6 cellular contexts compared by ENCODE assay signal in the genomic region with DNA sequence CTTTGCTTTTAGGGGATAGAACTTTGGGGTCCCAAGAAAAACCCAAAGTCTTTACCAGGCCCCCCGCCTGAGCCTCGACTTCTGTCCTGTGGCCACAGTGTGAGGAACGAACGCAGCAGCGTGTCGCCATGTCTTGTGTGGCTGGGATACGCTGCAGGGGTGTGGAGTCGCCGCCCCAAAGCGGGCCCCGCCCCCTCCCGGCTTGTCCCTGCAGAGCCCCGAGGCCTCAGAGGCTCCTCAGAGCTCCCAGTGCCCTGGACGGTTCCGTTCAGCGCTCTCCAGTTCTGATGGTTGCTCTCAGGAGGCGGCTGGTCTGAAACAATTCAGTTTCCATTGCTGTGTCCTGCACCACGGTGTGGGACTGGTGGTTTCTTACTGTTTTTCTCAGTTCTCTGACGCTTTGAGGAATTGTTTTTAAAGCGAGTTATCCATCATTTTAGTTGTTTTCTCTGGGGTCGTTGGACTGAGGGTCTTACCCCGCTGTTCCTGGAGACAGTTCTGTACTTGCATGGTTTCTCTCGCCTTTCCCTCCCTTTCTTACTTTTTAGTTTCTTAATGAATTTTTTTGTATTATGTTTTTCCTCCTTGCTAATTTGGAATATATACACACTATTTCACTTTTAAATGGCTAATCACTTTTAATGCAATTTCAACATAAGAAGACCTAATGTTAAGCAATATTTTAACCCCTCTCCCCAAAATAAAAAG. TPM values are rescaled to one million over a fixed set of nuclear protein-coding genes. Genes with fewer than 3 reads are reported as not detected.
A peak's percentile ranks its signal among the peaks of the same experiment; 100 is the strongest.
DNase-seq lines count a peak whose midpoint lies in the region; ATAC-seq and TF ChIP-seq lines count a peak whose summit lies in the region.

No MANE protein-coding gene starts in this region.

- H3K27ac ChIP-seq in heart right ventricle: no peak overlapping the region

- WGBS in heart right ventricle, 2 donors: 47 to 53% methylated on average over 23 of the region's 23 CpGs

- H3K4me1 ChIP-seq in heart right ventricle: peaks cover 4 to 32% (median 25%) of the 10 kb centered on the region in 9 donors

- intact Hi-C loops in heart right ventricle (cut with DNase I): no loop called here

- TF ChIP-seq CTCF in heart right ventricle (IDR thresholded peaks at IDR 0.05): peak in 1 of 9 donors; percentile 12

- H3K27me3 ChIP-seq in heart right ventricle: no peaks in the 10 kb centered on the region

- peaks cover 0 to 7% (median 0%) of the 10 kb centered on the region in 9 donors for H3K36me3 ChIP-seq in heart right ventricle

- peak; percentile 81 to 83 for DNase-seq in activated CD4-positive, alpha-beta T cell treated with anti-CD3 and anti-CD28 coated beads, Interleukin-2, amount 50 U/mL, for 48 hours
- DNase-seq in heart right ventricle: peak; percentile 65 to 79
- peak; percentile 41 for DNase-seq in stimulated activated CD8-positive, alpha-beta memory T cell treated with anti-CD3 and anti-CD28 coated beads, Interleukin-15, amount 100 ng/mL, for 1 hour (ENCODE audit: low read depth)
- DNase-seq in NCI-H187 (lab: John Stamatoyannopoulos, UW): no peak
- no peak for DNase-seq in NCI-H187 treated with DMSO at 0.1 percent for 48 hours (lab: John Stamatoyannopoulos, UW)

- ATAC-seq in heart right ventricle: peak; percentile 56 to 77 (median 70)

- H3K9me3 ChIP-seq in heart right ventricle: no peaks in the 10 kb centered on the region

- peak; percentile 23 for TF ChIP-seq POLR2A in GM15510 (IDR thresholded peaks at IDR 0.05; ENCODE audit: borderline replicate concordance, extremely low read depth, insufficient read length)

- H3K4me3 ChIP-seq in heart right ventricle: peak overlapping the region in 8 of 10 donors; percentile 2 to 80 (median 29)

RNA-seq across cellular contexts. Expression of a gene that starts 1.6 kb away (rescaled TPM):
- 10 to 100 TPM in 1 of 10 donors, 1 to 10 TPM in 9; 6.0 to 10.4 (median 8.7) TPM for total RNA-seq in heart right ventricle
- polyA plus RNA-seq in heart right ventricle: 10 to 100 TPM in 1 of 2 donors, 1 to 10 TPM in 1; 4.6 to 13.3 TPM

RNA-seq across cellular contexts. Expression of a gene that starts 7.9 kb away (rescaled TPM):
- total RNA-seq in heart right ventricle: under 1 TPM in 2 of 10 donors, not detected in 8; 0.28 to 0.38 TPM
- under 1 TPM; 0.06 to 0.66 TPM for polyA plus RNA-seq in heart right ventricle

RNA-seq across cellular contexts. Expression of a gene that starts 11.9 kb away (rescaled TPM):
- 1 to 10 TPM; 2.8 to 5.2 (median 3.8) TPM for total RNA-seq in heart right ventricle
- 1 to 10 TPM; 3.6 to 4.9 TPM for polyA plus RNA-seq in heart right ventricle

RNA-seq across cellular contexts. Expression of a gene that starts 26.1 kb away (rescaled TPM):
- 10 to 100 TPM; 22.0 to 36.6 (median 28.1) TPM for total RNA-seq in heart right ventricle
- polyA plus RNA-seq in heart right ventricle: 10 to 100 TPM; 17.1 to 24.3 TPM

RNA-seq across cellular contexts. Expression of a gene that starts 53.0 kb away (rescaled TPM):
- 10 to 100 TPM; 15.6 to 27.9 (median 19.0) TPM for total RNA-seq in heart right ventricle
- 10 to 100 TPM; 16.3 to 49.6 TPM for polyA plus RNA-seq in heart right ventricle

Comparison
In these comparisons a context has a peak if more than half of its experiments do, and no peak if none do; other contexts are left out.
1. DNase-seq: peak in activated CD4-positive, alpha-beta T cell treated with anti-CD3 and anti-CD28 coated beads, Interleukin-2, amount 50 U/mL, for 48 hours (2 of 2), heart right ventricle (2 of 2) and stimulated activated CD8-positive, alpha-beta memory T cell treated with anti-CD3 and anti-CD28 coated beads, Interleukin-15, amount 100 ng/mL, for 1 hour (single experiment); none in NCI-H187 (0 of 2) and NCI-H187 treated with DMSO at 0.1 percent for 48 hours (single experiment).